In genomic region chr17:74961657-74962360, GRCh38 we compare ENCODE assay signal across 8 cellular contexts. TPM values are rescaled to one million over a fixed set of nuclear protein-coding genes. Genes with fewer than 3 reads are reported as not detected.
DNase-seq lines count a peak whose midpoint lies in the region; ATAC-seq and TF ChIP-seq lines count a peak whose summit lies in the region.

No MANE protein-coding gene starts in this region.

- 1% methylated on average over 9 of the region's 23 CpGs for WGBS in right lobe of liver (ENCODE audit: insufficient coverage, low coverage, low lambda C conversion rate, missing lambda C conversion rate)

- ATAC-seq in right lobe of liver, result peak; percentile 79 to 92 (median 90)
- ATAC-seq in GM21619 (IDR thresholded peaks at IDR 0.05; ENCODE audit: unreplicated experiment), result no peak

- H3K27ac ChIP-seq in colonic mucosa (no peak overlapping the region), right lobe of liver (no peak overlapping the region)

- H3K9ac ChIP-seq in colonic mucosa (ENCODE audit: low read depth in 2 of 2, low read length in 2 of 2), result no peak overlapping the region

- TF ChIP-seq CTCF in BE2C (IDR thresholded peaks at IDR 0.05; ENCODE audit: low read depth, low read length) (peak; percentile 79), HFF-Myc (IDR thresholded peaks at IDR 0.05; ENCODE audit: low read depth, low read length, missing control alignments) (peak; percentile 64), colonic mucosa (IDR thresholded peaks at IDR 0.05) (peak; percentile 81), right lobe of liver (IDR thresholded peaks at IDR 0.05) (peak; percentile 73 to 81 (median 77))

- intact Hi-C loops in colonic mucosa (cut with DNase I) (loop anchor here (5.0 kb wide), 2 partner anchors 45 to 240 kb away; no protein-coding TSS in a partner anchor), right lobe of liver (cut with DNase I) (no loop called here)

- H3K4me1 ChIP-seq in BE2C (no peaks in the 10 kb centered on the region), colonic mucosa (no peaks in the 10 kb centered on the region), right lobe of liver (no peaks in the 10 kb centered on the region)

- TF ChIP-seq POLR2A in right lobe of liver (IDR thresholded peaks at IDR 0.05), result no peak

- H3K4me3 ChIP-seq in BE2C (ENCODE audit: low read depth, low read length), result no peak overlapping the region
- H3K4me3 ChIP-seq in HFF-Myc (replicated peaks; ENCODE audit: low read depth, low read length), result no peak overlapping the region
- no peak overlapping the region for H3K4me3 ChIP-seq in colonic mucosa
- H3K4me3 ChIP-seq in right lobe of liver, result no peak overlapping the region

- no peaks in the 10 kb centered on the region for H3K9me3 ChIP-seq in BE2C
- H3K9me3 ChIP-seq in colonic mucosa, result no peaks in the 10 kb centered on the region
- no peaks in the 10 kb centered on the region for H3K9me3 ChIP-seq in right lobe of liver

- H3K36me3 ChIP-seq in BE2C (no peaks in the 10 kb centered on the region), colonic mucosa (no peaks in the 10 kb centered on the region), right lobe of liver (no peaks in the 10 kb centered on the region)

- H3K27me3 ChIP-seq in BE2C, result no peaks in the 10 kb centered on the region
- H3K27me3 ChIP-seq in colonic mucosa, result no peaks in the 10 kb centered on the region
- no peaks in the 10 kb centered on the region for H3K27me3 ChIP-seq in right lobe of liver

- DNase-seq in BE2C (peak; percentile 93), HFF-Myc (ENCODE audit: extremely low read depth, low read depth) (peak; percentile 48), NCI-H526 treated with DMSO at 0.1 percent for 48 hours (lab: John Stamatoyannopoulos, UW) (peak; percentile 79), colonic mucosa (peak; percentile 95), right lobe of liver (peak; percentile 85 to 86 (median 85))
- peak; percentile 86 for DNase-seq in activated CD4-positive, alpha-beta T cell treated with anti-CD3 and anti-CD28 coated beads, Interleukin-2, amount 50 U/mL, for 1 hour
- DNase-seq in stimulated activated CD4-positive, alpha-beta T cell treated with anti-CD3 and anti-CD28 coated beads, TNF-alpha, amount 100 ng/mL, for 1 hour (ENCODE audit: low read depth in 3 of 3, low spot score in 1 of 3), result peak; percentile 67 to 78 (median 72)

RNA-seq across cellular contexts. Expression of gene HID1, which starts 10.8 kb away (rescaled TPM):
- polyA plus RNA-seq in BE2C (2012; ENCODE audit: insufficient read depth, insufficient read length, low read depth), result 5.9 TPM
- 10 to 100 TPM; 47.8 to 54.8 TPM for total RNA-seq in colonic mucosa
- total RNA-seq in right lobe of liver, result 1 to 10 TPM; 3.5 to 6.6 (median 4.5) TPM

RNA-seq across cellular contexts. Expression of gene CDR2L, which starts 25.6 kb away (rescaled TPM):
- polyA plus RNA-seq in BE2C (2012; ENCODE audit: insufficient read depth, insufficient read length, low read depth), result 12.8 TPM
- total RNA-seq in colonic mucosa (1 to 10 TPM; 3.7 to 4.1 TPM), right lobe of liver (1 to 10 TPM in 4 of 6 experiments, under 1 TPM in 2; 0.64 to 2.3 (median 1.4) TPM)

RNA-seq across cellular contexts. Expression of gene OTOP3, which starts 26.1 kb away (rescaled TPM):
- not detected for polyA plus RNA-seq in BE2C (2012; ENCODE audit: insufficient read depth, insufficient read length, low read depth)
- total RNA-seq in colonic mucosa (under 1 TPM in 1 of 2 donors, not detected in 1; 0.40 TPM), right lobe of liver (not detected)

RNA-seq across cellular contexts. Expression of gene OTOP2, which starts 37.7 kb away (rescaled TPM):
- not detected for polyA plus RNA-seq in BE2C (2012; ENCODE audit: insufficient read depth, insufficient read length, low read depth)
- total RNA-seq in colonic mucosa, result 10 to 100 TPM in 1 of 2 donors, 1 to 10 TPM in 1; 5.7 to 18.4 TPM
- not detected for total RNA-seq in right lobe of liver

RNA-seq across cellular contexts. Expression of gene USH1G, which starts 38.8 kb away (rescaled TPM):
- polyA plus RNA-seq in BE2C (2012; ENCODE audit: insufficient read depth, insufficient read length, low read depth), result not detected
- total RNA-seq in colonic mucosa, result under 1 TPM in 1 of 2 donors, not detected in 1; 0.05 TPM
- total RNA-seq in right lobe of liver, result not detected

Comparison
In these comparisons a context has a peak if more than half of its experiments do, and no peak if none do; other contexts are left out.
1. RNA of gene HID1, which starts 10.8 kb away (total RNA-seq): 47.8 to 54.8 TPM in colonic mucosa; 3.5 to 6.6 TPM in right lobe of liver; every median in the first group is over 4 times any median in the second.
2. Peak in every context shown above with its lines, with median percentiles within 50 percentile points of each other: DNase-seq and CTCF ChIP-seq.